23 cellular contexts compared by ENCODE assay signal in genomic region chr10:16991011-16991410, GRCh38.
DNase-seq lines count a peak whose midpoint lies in the region; ATAC-seq, FAIRE-seq and TF ChIP-seq lines count a peak whose summit lies in the region.
"Had no signal": no experiment of that assay in that cellular context is flagged by ENCODE, and none has a peak within 500 bp of the region (broad histone marks: within the 10 kb centered on the region; RNA-seq: fewer than 3 reads in every experiment).

No MANE protein-coding gene starts in this region.

- H3K4me3 ChIP-seq in Panc1 (ENCODE audit: low read depth in 2 of 2, low read length in 2 of 2): no peak overlapping the region
- no peak overlapping the region for H3K4me3 ChIP-seq in astrocyte (ENCODE audit: insufficient read depth, low read depth, low read length)
- H3K4me3 ChIP-seq in smooth muscle cell: no peak overlapping the region
- no peak overlapping the region for H3K4me3 ChIP-seq in stomach
- H3K4me3 ChIP-seq in CD8-positive, alpha-beta T cell (ENCODE audit: low read depth, low read length): no peak overlapping the region
- H3K4me3 ChIP-seq: A549, BLaER1, GM23248 had no signal

- TF ChIP-seq CTCF in HFFc6 (IDR thresholded peaks at IDR 0.05) (no peak), Panc1 (IDR thresholded peaks at IDR 0.05) (no peak), astrocyte (IDR thresholded peaks at IDR 0.05; ENCODE audit: insufficient read depth, low read depth, low read length) (no peak), smooth muscle cell (IDR thresholded peaks at IDR 0.05; ENCODE audit: borderline replicate concordance, insufficient read depth, poor library complexity, severe bottlenecking) (no peak), stomach (IDR thresholded peaks at IDR 0.05) (no peak)
- TF ChIP-seq CTCF in CD8-positive, alpha-beta T cell (IDR thresholded peaks at IDR 0.05): no peak

- peak; percentile 54 for FAIRE-seq in astrocyte (lab: Jason Lieb, UNC)
- FAIRE-seq: A549, G401.6, GM12892, H1 had no signal

- no peak for ATAC-seq in Panc1
- ATAC-seq in CD8-positive, alpha-beta T cell: no peak
- ATAC-seq: A549 had no signal

- H3K79me2 ChIP-seq in astrocyte (ENCODE audit: insufficient read depth, low read length) (no peaks in the 10 kb centered on the region), smooth muscle cell (ENCODE audit: low read depth) (no peaks in the 10 kb centered on the region)

- no peak for TF ChIP-seq POLR2A in stomach (IDR thresholded peaks at IDR 0.05)

- H3K9ac ChIP-seq in astrocyte (ENCODE audit: low read length) (no peak overlapping the region), smooth muscle cell (ENCODE audit: low read depth) (no peak overlapping the region)
- H3K9ac ChIP-seq: BLaER1, GM23248 had no signal

- DNase-seq in HFFc6 (no peak), Panc1 (ENCODE audit: low read depth, low spot score) (no peak), astrocyte (ENCODE audit: low read depth) (no peak), smooth muscle cell (lab: John Stamatoyannopoulos, UW; ENCODE audit: unreplicated experiment) (no peak), HuH-7 (ENCODE audit: low spot score) (no peak), stomach (no peak), AML-193 (lab: John Stamatoyannopoulos, UW) (no peak)
- no peak for DNase-seq in CD8-positive, alpha-beta T cell
- DNase-seq: 8988T; Caco-2; CD4-positive, CD25-positive, alpha-beta regulatory T cell; DMS153; DND-41; GM23248; H7; HCEC 1CT had no signal

- POLR2A ChIA-PET in Panc1 (lab: Charles Lee): no interaction called here
- POLR2A ChIA-PET in CD8-positive, alpha-beta T cell (lab: Charles Lee): interaction anchor here (1.0 kb wide), 1 partner anchor 28 kb away, joined by 3 read pairs; no protein-coding TSS in a partner anchor

- H3K27me3 ChIP-seq in Panc1 (ENCODE audit: control insufficient read depth, insufficient read depth, low read length) (no peaks in the 10 kb centered on the region), astrocyte (ENCODE audit: insufficient read depth, low read length) (no peaks in the 10 kb centered on the region), smooth muscle cell (ENCODE audit: low read depth) (no peaks in the 10 kb centered on the region), stomach (no peaks in the 10 kb centered on the region)
- H3K27me3 ChIP-seq in CD8-positive, alpha-beta T cell (ENCODE audit: insufficient read depth, low read length): no peaks in the 10 kb centered on the region
- H3K27me3 ChIP-seq: BLaER1 had no signal

- peak overlapping the region; percentile 40; the same call in 1 of the 2 replicates for H3K27ac Mint-ChIP-seq in HFFc6
- no peak overlapping the region for H3K27ac Mint-ChIP-seq in astrocyte (ENCODE audit: unreplicated experiment)
- H3K27ac Mint-ChIP-seq in CD8-positive, alpha-beta T cell: no peak overlapping the region
- H3K27ac Mint-ChIP-seq: B cell had no signal

- H3K27me3 Mint-ChIP-seq in HFFc6 (ENCODE audit: insufficient read depth) (no peaks in the 10 kb centered on the region; the same call in 1 of the 2 replicates), astrocyte (ENCODE audit: low read depth, unreplicated experiment) (no peaks in the 10 kb centered on the region)
- no peaks in the 10 kb centered on the region for H3K27me3 Mint-ChIP-seq in CD8-positive, alpha-beta T cell (ENCODE audit: low read depth)

- CTCF ChIA-PET in Panc1 (lab: Charles Lee): no interaction called here
- CTCF ChIA-PET in CD8-positive, alpha-beta T cell (lab: Charles Lee): no interaction called here

- H3K9me3 ChIP-seq in Panc1 (ENCODE audit: control insufficient read depth, insufficient read depth, low read depth, low read length): peaks cover 7% of the 10 kb centered on the region; the same call in 1 of the 2 replicates
- H3K9me3 ChIP-seq in astrocyte (ENCODE audit: insufficient read depth, low read depth, low read length): no peaks in the 10 kb centered on the region
- H3K9me3 ChIP-seq in smooth muscle cell (replicated peaks; ENCODE audit: low read depth): no peaks in the 10 kb centered on the region
- H3K9me3 ChIP-seq in stomach: no peaks in the 10 kb centered on the region
- no peaks in the 10 kb centered on the region for H3K9me3 ChIP-seq in CD8-positive, alpha-beta T cell (ENCODE audit: low read length)
- H3K9me3 ChIP-seq: A549, BLaER1, Caco-2 had no signal

- H3K36me3 Mint-ChIP-seq in HFFc6 (ENCODE audit: low read depth) (peaks cover 12% of the 10 kb centered on the region), astrocyte (ENCODE audit: low read depth, unreplicated experiment) (peaks cover 2% of the 10 kb centered on the region)
- H3K36me3 Mint-ChIP-seq in CD8-positive, alpha-beta T cell: no peaks in the 10 kb centered on the region

- H3K36me3 ChIP-seq in Panc1 (ENCODE audit: control insufficient read depth, insufficient read depth, low read length) (no peaks in the 10 kb centered on the region), astrocyte (ENCODE audit: insufficient read depth, low read length) (no peaks in the 10 kb centered on the region), smooth muscle cell (ENCODE audit: low read depth) (no peaks in the 10 kb centered on the region), stomach (no peaks in the 10 kb centered on the region)
- H3K36me3 ChIP-seq in CD8-positive, alpha-beta T cell (ENCODE audit: insufficient read depth, low read length): no peaks in the 10 kb centered on the region
- H3K36me3 ChIP-seq: BLaER1 had no signal

- peaks cover 20% of the 10 kb centered on the region for H3F3A ChIP-seq in smooth muscle cell (ENCODE audit: low read depth)

- H3K4me3 Mint-ChIP-seq in HFFc6 (peak overlapping the region; percentile 23; the same call in 1 of the 2 replicates), astrocyte (ENCODE audit: unreplicated experiment) (no peak overlapping the region)
- no peak overlapping the region for H3K4me3 Mint-ChIP-seq in CD8-positive, alpha-beta T cell
- H3K4me3 Mint-ChIP-seq: B cell; CD4-positive, CD25-positive, alpha-beta regulatory T cell had no signal

- in situ Hi-C loops in Panc1 (cut with HindIII; ENCODE audit: low pct_unique_long_range_greater_than_20kb, low sequenced_read_pairs): no loop called here

- H3K27ac ChIP-seq in Panc1 (ENCODE audit: low read length) (peak overlapping the region; percentile 89), astrocyte (ENCODE audit: low read depth, low read length) (no peak overlapping the region), smooth muscle cell (ENCODE audit: low read depth) (peak overlapping the region; percentile 18), stomach (no peak overlapping the region)
- no peak overlapping the region for H3K27ac ChIP-seq in CD8-positive, alpha-beta T cell (ENCODE audit: low read depth, low read length)
- H3K27ac ChIP-seq: A549, BLaER1, C4-2B, GM23248 had no signal

- intact Hi-C loops in Panc1 (cut with micrococcal nuclease; ENCODE audit: unreplicated experiment): no loop called here
- intact Hi-C loops in stomach (cut with DNase I; ENCODE audit: low total_unique reads): no loop called here
- intact Hi-C loops in CD8-positive, alpha-beta T cell (cut with DNase I, micrococcal nuclease): loop anchor here in 1 of 2 experiments (5.0 kb wide), 1 partner anchor 41 kb away; no protein-coding TSS in a partner anchor

- H4K20me1 ChIP-seq in astrocyte (ENCODE audit: insufficient read depth, low read length) (no peaks in the 10 kb centered on the region), smooth muscle cell (ENCODE audit: low read depth) (no peaks in the 10 kb centered on the region)
- H4K20me1 ChIP-seq: BLaER1 had no signal

- H3K4me1 Mint-ChIP-seq in HFFc6 (ENCODE audit: low read depth) (peaks cover 92% of the 10 kb centered on the region), astrocyte (ENCODE audit: low read depth, unreplicated experiment) (peaks cover 38% of the 10 kb centered on the region)
- peaks cover 5% of the 10 kb centered on the region for H3K4me1 Mint-ChIP-seq in CD8-positive, alpha-beta T cell (ENCODE audit: low read depth)
- H3K4me1 Mint-ChIP-seq: B cell had no signal

- H2AFZ ChIP-seq in astrocyte (ENCODE audit: low read depth, low read length) (no peak overlapping the region), smooth muscle cell (ENCODE audit: low read depth) (no peak overlapping the region)
- H2AFZ ChIP-seq: GM23248 had no signal

- no peaks in the 10 kb centered on the region for H3K9me3 Mint-ChIP-seq in HFFc6
- H3K9me3 Mint-ChIP-seq in astrocyte (ENCODE audit: unreplicated experiment): no peaks in the 10 kb centered on the region
- peaks cover 2% of the 10 kb centered on the region for H3K9me3 Mint-ChIP-seq in CD8-positive, alpha-beta T cell
- H3K9me3 Mint-ChIP-seq: CD4-positive, CD25-positive, alpha-beta regulatory T cell had no signal

- WGBS in smooth muscle cell (ENCODE audit: low lambda C conversion rate): 98% methylated on average over 2 of the region's 2 CpGs
- 92 to 98% (median 96%) methylated on average over 2 of the region's 2 CpGs for WGBS in stomach, 5 donors

- H3K4me2 ChIP-seq in astrocyte (ENCODE audit: low read length) (no peak overlapping the region), smooth muscle cell (no peak overlapping the region)
- H3K4me2 ChIP-seq: A549, BLaER1 had no signal

- BruUV-seq in Panc1 (replicated peaks; lab: Mats Ljungman, UMichigan): no TSS peak

- H3K4me1 ChIP-seq in Panc1 (ENCODE audit: control insufficient read depth, insufficient read depth, low read length) (peaks cover 29% of the 10 kb centered on the region), astrocyte (ENCODE audit: insufficient read depth, low read length) (peaks cover 25% of the 10 kb centered on the region), smooth muscle cell (ENCODE audit: low read depth) (peaks cover 30% of the 10 kb centered on the region), stomach (peaks cover 3 to 23% (median 13%) of the 10 kb centered on the region in 4 donors)
- peaks cover 3% of the 10 kb centered on the region for H3K4me1 ChIP-seq in CD8-positive, alpha-beta T cell (ENCODE audit: insufficient read depth, low read length)
- H3K4me1 ChIP-seq: A549, Caco-2 had no signal

- no peak for TF ChIP-seq EP300 in stomach (IDR thresholded peaks at IDR 0.05)

Comparison
In these comparisons a context has a peak if more than half of its experiments do, and no peak if none do; other contexts are left out.
1. H3K27ac ChIP-seq: peak in Panc1 (single experiment) and smooth muscle cell (single experiment); none in astrocyte (single experiment), stomach (0 of 5) and CD8-positive, alpha-beta T cell (single experiment).